8 cellular contexts compared by ENCODE assay signal in the genomic region with DNA sequence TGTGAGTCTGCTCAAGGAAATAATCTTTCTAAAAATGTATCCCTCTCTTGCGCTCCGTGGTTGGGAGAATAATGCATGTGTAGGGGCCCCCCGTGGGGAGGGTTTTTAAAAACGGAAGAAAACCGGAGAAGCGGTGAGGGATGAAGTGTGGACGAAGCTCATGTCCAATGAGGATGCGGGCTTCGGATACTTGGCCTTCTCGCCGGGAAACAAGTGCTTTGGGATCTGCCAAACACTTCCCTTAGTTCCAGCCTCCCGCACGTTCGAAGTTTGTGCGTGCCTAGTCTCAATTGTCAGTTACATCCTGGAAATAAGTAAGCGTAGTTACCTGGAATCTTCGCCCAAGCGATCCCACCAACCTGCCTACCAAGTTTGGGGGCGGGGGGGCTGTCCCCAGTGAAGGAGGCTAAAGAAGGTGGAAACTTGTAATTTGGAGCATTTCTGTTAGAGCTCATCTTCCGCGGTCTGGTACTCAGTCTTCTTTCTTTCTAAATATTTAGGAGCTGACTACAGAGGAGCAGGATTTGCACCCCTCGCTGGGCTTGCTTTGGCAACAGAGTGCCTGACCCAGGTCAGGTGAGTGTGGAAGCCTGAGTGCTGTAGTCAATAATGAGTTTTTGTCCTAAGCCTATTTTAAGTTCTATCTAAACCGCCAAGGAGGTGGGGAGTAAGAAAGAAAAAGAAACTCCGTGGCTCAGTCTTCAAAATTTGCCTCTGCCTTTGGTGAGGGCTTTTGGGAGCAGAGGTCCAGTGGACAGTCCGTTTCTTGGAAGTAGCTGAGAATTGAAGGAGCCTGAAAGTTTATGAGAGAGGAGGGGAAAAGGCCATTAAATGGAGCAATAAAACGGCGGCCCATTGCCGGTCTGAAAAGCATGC. TPM values are rescaled to one million over a fixed set of nuclear protein-coding genes. Genes with fewer than 3 reads are reported as not detected.
DNase-seq lines count a peak whose midpoint lies in the region; ATAC-seq and TF ChIP-seq lines count a peak whose summit lies in the region.

No MANE protein-coding gene starts in this region.

- no peak overlapping the region for H3K18ac ChIP-seq in mesenchymal stem cell (ENCODE audit: low read depth in 1 of 2, low read length in 2 of 2)

- H3K4ac ChIP-seq in mesenchymal stem cell (ENCODE audit: low read depth in 1 of 2, low read length in 2 of 2) = no peak overlapping the region

- POLR2A ChIA-PET in SK-N-SH (lab: Yijun Ruan, JAX) = interaction anchor here (0.6 to 3.2 kb wide), 22 partner anchors 10 to 143 kb away, joined by 3 to 49 read pairs (median 5); a partner anchor contains a TSS

- no peak overlapping the region for H3K14ac ChIP-seq in mesenchymal stem cell (ENCODE audit: low read length in 2 of 2)

- ATAC-seq in upper lobe of right lung = no peak
- ATAC-seq in HG02623 (IDR thresholded peaks at IDR 0.05; ENCODE audit: unreplicated experiment) = no peak
- no peak for ATAC-seq in GM21423 (IDR thresholded peaks at IDR 0.05; ENCODE audit: unreplicated experiment)

- H3K9ac ChIP-seq in SK-N-SH = peak overlapping the region; percentile 64
- H3K9ac ChIP-seq in mesenchymal stem cell (ENCODE audit: low read length) = peak overlapping the region; percentile 92

- H3K4me1 ChIP-seq in SK-N-SH (ENCODE audit: control insufficient read depth in 1 of 2, insufficient read depth in 2 of 2, low read depth in 1 of 2, low read length in 1 of 2) (peaks cover 0 to 21% of the 10 kb centered on the region in 2 experiments; a peak in 2 of 4 replicates), mesenchymal stem cell (ENCODE audit: control insufficient read depth, insufficient read depth, low read depth, low read length) (peaks cover 9% of the 10 kb centered on the region), upper lobe of right lung (peaks cover 15% of the 10 kb centered on the region)

- H2BK15ac ChIP-seq in mesenchymal stem cell (ENCODE audit: low read depth, poor library complexity, severe bottlenecking) = no peak overlapping the region

- H2BK12ac ChIP-seq in mesenchymal stem cell (ENCODE audit: low read length in 2 of 2) = peak overlapping the region in 1 of 2 experiments; percentile 15

- H3K4me2 ChIP-seq in SK-N-SH (peak overlapping the region; percentile 99), mesenchymal stem cell (ENCODE audit: low read length, poor library complexity, severe bottlenecking) (peak overlapping the region; percentile 92)

- no peak overlapping the region for H4K91ac ChIP-seq in mesenchymal stem cell (ENCODE audit: low read length)

- H3K4me3 ChIP-seq in SK-N-SH (ENCODE audit: low read depth in 2 of 2, low read length in 1 of 2) = peak overlapping the region; percentile 92 to 96
- peak overlapping the region; percentile 65 to 100 (median 92) for H3K4me3 ChIP-seq in dorsolateral prefrontal cortex
- peak overlapping the region in 1 of 2 experiments; percentile 90 for H3K4me3 ChIP-seq in mesenchymal stem cell (ENCODE audit: insufficient read depth in 1 of 2, low read depth in 1 of 2, low read length in 2 of 2)
- H3K4me3 ChIP-seq in upper lobe of right lung = peak overlapping the region; percentile 76

- no peaks in the 10 kb centered on the region for H4K20me1 ChIP-seq in SK-N-SH (ENCODE audit: insufficient read depth)

- TF ChIP-seq EP300 in SK-N-SH (IDR thresholded peaks at IDR 0.05; ENCODE audit: borderline replicate concordance in 1 of 2, low read depth in 1 of 2, low read length in 1 of 2) = no peak

- peaks cover 1% of the 10 kb centered on the region for H3K79me1 ChIP-seq in mesenchymal stem cell (replicated peaks; ENCODE audit: low read length, poor library complexity, severe bottlenecking)

- H3K9me3 ChIP-seq in SK-N-SH (no peaks in the 10 kb centered on the region), mesenchymal stem cell (ENCODE audit: control insufficient read depth, low read length) (no peaks in the 10 kb centered on the region), upper lobe of right lung (no peaks in the 10 kb centered on the region)

- H2BK120ac ChIP-seq in mesenchymal stem cell (ENCODE audit: low read depth, low read length) = no peak overlapping the region

- H3K27me3 ChIP-seq in SK-N-SH (ENCODE audit: insufficient read depth) (no peaks in the 10 kb centered on the region), dorsolateral prefrontal cortex (no peaks in the 10 kb centered on the region), mesenchymal stem cell (ENCODE audit: control insufficient read depth in 1 of 2, insufficient read depth in 1 of 2, low read length in 2 of 2) (peaks cover 0 to 46% of the 10 kb centered on the region in 2 experiments), upper lobe of right lung (no peaks in the 10 kb centered on the region)

- WGBS in SK-N-SH (ENCODE audit: low lambda C conversion rate) = 19% methylated on average over 28 of the region's 28 CpGs
- 16% methylated on average over 25 of the region's 28 CpGs for WGBS in mesenchymal stem cell

- TF ChIP-seq RAD21 in SK-N-SH (IDR thresholded peaks at IDR 0.05; ENCODE audit: low read length) = peak; percentile 7; the same call in 1 of the 2 replicates

- intact Hi-C loops in dorsolateral prefrontal cortex (cut with DNase I) = loop anchor here (2.0 to 10.0 kb wide), 5 partner anchors 27 to 628 kb away; a partner anchor contains a TSS
- intact Hi-C loops in upper lobe of right lung (cut with DNase I) = no loop called here

- H3K9me2 ChIP-seq in SK-N-SH = no peaks in the 10 kb centered on the region

- no peaks in the 10 kb centered on the region for H3K79me2 ChIP-seq in SK-N-SH (ENCODE audit: insufficient read depth)

- TF ChIP-seq CTCF in SK-N-SH (IDR thresholded peaks at IDR 0.05) (no peak), dorsolateral prefrontal cortex (IDR thresholded peaks at IDR 0.05 in 54 of 56, conservative IDR thresholded peaks at IDR 0.05 in 2 of 56; ENCODE audit: low read depth in 1 of 56, partially characterized antibody in 56 of 56) (no peak), upper lobe of right lung (IDR thresholded peaks at IDR 0.05) (no peak)

- H3F3A ChIP-seq in SK-N-SH (replicated peaks; ENCODE audit: insufficient read depth) = peaks cover 3% of the 10 kb centered on the region

- H3K27ac ChIP-seq in SK-N-SH (ENCODE audit: low read depth in 2 of 2, low read length in 1 of 2) = peak overlapping the region in 1 of 2 experiments; percentile 80; a peak in 2 of 4 replicates
- peak overlapping the region in 40 of 59 donors; percentile 2 to 89 (median 41) for H3K27ac ChIP-seq in dorsolateral prefrontal cortex
- no peak overlapping the region for H3K27ac ChIP-seq in mesenchymal stem cell (ENCODE audit: low read length, poor library complexity, severe bottlenecking)
- H3K27ac ChIP-seq in upper lobe of right lung = peak overlapping the region; percentile 73

- CTCF ChIA-PET in SK-N-SH (lab: Yijun Ruan, JAX) = interaction anchor here (0.6 to 7.8 kb wide), 10 partner anchors 9 to 143 kb away, joined by 3 to 44 read pairs (median 6); a partner anchor contains a TSS

- peak; percentile 35 for DNase-seq in activated CD4-positive, alpha-beta T cell treated with anti-CD3 and anti-CD28 coated beads for 48 hours
- DNase-seq in activated CD4-positive, alpha-beta T cell treated with anti-CD3 and anti-CD28 coated beads, Interleukin-2, amount 50 U/mL, for 1 hour = no peak
- DNase-seq in SK-N-SH (peak; percentile 42), dorsolateral prefrontal cortex (peak in 6 of 10 donors; percentile 12 to 50 (median 44)), mesenchymal stem cell (peak; percentile 47), upper lobe of right lung (no peak)

- H2AFZ ChIP-seq in SK-N-SH (ENCODE audit: low read depth) (peak overlapping the region; percentile 95), mesenchymal stem cell (ENCODE audit: low read depth, low read length) (no peak overlapping the region)

- no peak overlapping the region for H2AK5ac ChIP-seq in mesenchymal stem cell (ENCODE audit: low read length, severe bottlenecking)

- no peaks in the 10 kb centered on the region for H3K36me3 ChIP-seq in SK-N-SH (replicated peaks in 1 of 2; ENCODE audit: control insufficient read depth in 1 of 2, insufficient read depth in 2 of 2, low read length in 1 of 2)
- H3K36me3 ChIP-seq in mesenchymal stem cell (ENCODE audit: control insufficient read depth in 1 of 2, insufficient read depth in 2 of 2, low read depth in 1 of 2, low read length in 2 of 2) = no peaks in the 10 kb centered on the region
- no peaks in the 10 kb centered on the region for H3K36me3 ChIP-seq in upper lobe of right lung

- H2BK5ac ChIP-seq in mesenchymal stem cell (ENCODE audit: low read depth, low read length, poor library complexity, severe bottlenecking) = no peak overlapping the region

- H3K23ac ChIP-seq in mesenchymal stem cell (ENCODE audit: low read length in 2 of 2) = no peak overlapping the region

- H4K8ac ChIP-seq in mesenchymal stem cell (ENCODE audit: low read length) = no peak overlapping the region

TF ChIP-seq in SK-N-SH, 30 proteins besides CTCF, POLR2A, EP300 and RAD21 (continues in another document):
- TF ChIP-seq, protein P1, sequence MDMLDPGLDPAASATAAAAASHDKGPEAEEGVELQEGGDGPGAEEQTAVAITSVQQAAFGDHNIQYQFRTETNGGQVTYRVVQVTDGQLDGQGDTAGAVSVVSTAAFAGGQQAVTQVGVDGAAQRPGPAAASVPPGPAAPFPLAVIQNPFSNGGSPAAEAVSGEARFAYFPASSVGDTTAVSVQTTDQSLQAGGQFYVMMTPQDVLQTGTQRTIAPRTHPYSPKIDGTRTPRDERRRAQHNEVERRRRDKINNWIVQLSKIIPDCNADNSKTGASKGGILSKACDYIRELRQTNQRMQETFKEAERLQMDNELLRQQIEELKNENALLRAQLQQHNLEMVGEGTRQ (IDR thresholded peaks at IDR 0.05; ENCODE audit: borderline replicate concordance, low read depth, low read length) = no peak
- TF ChIP-seq POLR2AphosphoS5 (IDR thresholded peaks at IDR 0.05; ENCODE audit: low read depth, low read length) (no peak), FOXM1 (IDR thresholded peaks at IDR 0.05; ENCODE audit: low read depth) (no peak), MXI1 (IDR thresholded peaks at IDR 0.05; ENCODE audit: low read depth, low read length) (peak; percentile 38; the same call in 1 of the 2 replicates)

RNA-seq across cellular contexts. Expression of a gene that starts 1.0 kb away (rescaled TPM):
- 5.9 and 8.0 TPM in 2 replicates for polyA plus RNA-seq in SK-N-SH (2012; rRNA removed)
- polyA plus RNA-seq in SK-N-SH (2012; cell fraction: cytosol; rRNA removed) = 7.1 and 7.3 TPM in 2 replicates
- polyA plus RNA-seq in SK-N-SH (2012; cell fraction: nucleus; rRNA removed) = 6.9 and 14.0 TPM in 2 replicates
- total RNA-seq in dorsolateral prefrontal cortex (100 to 1,000 TPM in 119 of 120 experiments, 10 to 100 TPM in 1; 93.6 to 417 (median 307) TPM), upper lobe of right lung (91.7 TPM)
- 6.5 TPM for polyA plus RNA-seq in mesenchymal stem cell (2013, experiment 1 of 2)
- polyA plus RNA-seq in mesenchymal stem cell (2013, experiment 2 of 2) = 6.6 TPM

RNA-seq across cellular contexts. Expression of a gene that starts 27.1 kb away (rescaled TPM):
- polyA plus RNA-seq in SK-N-SH (2012; rRNA removed) = 56.9 and 74.9 TPM in 2 replicates
- 64.7 and 74.9 TPM in 2 replicates for polyA plus RNA-seq in SK-N-SH (2012; cell fraction: cytosol; rRNA removed)
- polyA plus RNA-seq in SK-N-SH (2012; cell fraction: nucleus; rRNA removed) = 37.0 and 45.0 TPM in 2 replicates
- total RNA-seq in dorsolateral prefrontal cortex = 10 to 100 TPM; 12.4 to 26.6 (median 17.6) TPM
- 35.5 TPM for polyA plus RNA-seq in mesenchymal stem cell (2013, experiment 1 of 2)
- 37.0 TPM for polyA plus RNA-seq in mesenchymal stem cell (2013, experiment 2 of 2)
- 33.3 TPM for total RNA-seq in upper lobe of right lung

Comparison
In these comparisons a context has a peak if more than half of its experiments do, and no peak if none do; other contexts are left out.
1. DNase-seq: peak in activated CD4-positive, alpha-beta T cell treated with anti-CD3 and anti-CD28 coated beads for 48 hours (single experiment), SK-N-SH (single experiment), dorsolateral prefrontal cortex (6 of 10) and mesenchymal stem cell (single experiment); none in activated CD4-positive, alpha-beta T cell treated with anti-CD3 and anti-CD28 coated beads, Interleukin-2, amount 50 U/mL, for 1 hour (single experiment) and upper lobe of right lung (single experiment).